9 cellular contexts compared by ENCODE assay signal in the genomic region with DNA sequence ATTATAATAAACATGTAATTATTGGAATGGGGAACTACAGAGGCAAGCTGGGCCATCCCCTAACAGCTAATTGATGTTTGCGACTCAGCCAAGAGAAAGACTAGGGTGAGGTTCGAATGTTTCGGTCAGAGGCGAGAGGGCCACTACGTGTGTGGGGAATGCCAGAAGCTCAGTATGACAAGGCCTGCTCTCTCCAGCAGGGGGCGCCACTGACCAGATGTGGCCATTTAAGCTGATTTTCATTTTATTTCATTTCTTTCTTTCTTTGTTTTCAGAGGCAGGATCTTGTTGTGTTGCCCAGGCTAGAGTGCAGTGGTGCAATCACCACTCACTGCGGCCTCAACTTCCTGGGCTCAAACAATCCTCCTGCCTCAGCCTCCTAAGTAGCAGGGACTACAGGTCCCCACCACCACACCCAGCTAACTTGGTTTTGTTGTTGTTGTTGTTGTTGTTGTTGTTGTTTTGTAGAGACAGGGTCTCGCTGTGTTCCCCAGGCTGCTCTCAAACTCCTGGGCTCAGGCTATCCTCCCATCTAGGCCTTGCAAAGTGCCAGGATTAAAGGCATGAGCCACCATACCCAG. TPM values are rescaled to one million over a fixed set of nuclear protein-coding genes. Genes with fewer than 3 reads are reported as not detected.
DNase-seq lines count a peak whose midpoint lies in the region; ATAC-seq and TF ChIP-seq lines count a peak whose summit lies in the region.
"Had no signal": no experiment of that assay in that cellular context is flagged by ENCODE, and none has a peak within 500 bp of the region (broad histone marks: within the 10 kb centered on the region; RNA-seq: fewer than 3 reads in every experiment).

No MANE protein-coding gene starts in this region.

- H2BK15ac ChIP-seq in neuronal stem cell (ENCODE audit: low read length) = no peak overlapping the region

- peak; percentile 48 for DNase-seq in NCI-H82 (lab: John Stamatoyannopoulos, UW)
- DNase-seq in NCI-H82 treated with DMSO at 0.1 percent for 48 hours (lab: John Stamatoyannopoulos, UW; ENCODE audit: unreplicated experiment) = no peak
- DNase-seq in epithelial cell of proximal tubule (ENCODE audit: low read depth) = no peak
- peak; percentile 16 to 30 (median 29) for DNase-seq in stimulated activated CD4-positive, alpha-beta T cell treated with anti-CD3 and anti-CD28 coated beads, TNF-alpha, amount 100 ng/mL, for 48 hours (ENCODE audit: low read depth in 3 of 3)
- DNase-seq in NCI-H1092 treated with DMSO at 0.1 percent for 48 hours (lab: John Stamatoyannopoulos, UW) = no peak
- no peak for DNase-seq in neuronal stem cell (ENCODE audit: low spot score)

- H2AFZ ChIP-seq in neuronal stem cell (ENCODE audit: low read length) = no peak overlapping the region

- no peaks in the 10 kb centered on the region for H3K27me3 ChIP-seq in neuronal stem cell (ENCODE audit: control insufficient read depth in 3 of 3, insufficient read depth in 3 of 3, low read depth in 1 of 3, low read length in 3 of 3)

- H3K9ac ChIP-seq in neuronal stem cell (ENCODE audit: low read depth, low read length, poor library complexity) = no peak overlapping the region

- no peak overlapping the region for H3K18ac ChIP-seq in neuronal stem cell (ENCODE audit: low read length)

- no peaks in the 10 kb centered on the region for H3K4me1 ChIP-seq in neuronal stem cell (ENCODE audit: control insufficient read depth in 2 of 2, insufficient read depth in 1 of 2, low read depth in 1 of 2, low read length in 2 of 2)

- H3K27ac ChIP-seq in VCaP (no peak overlapping the region), neuronal stem cell (replicated peaks; ENCODE audit: low read length) (no peak overlapping the region)

- no peaks in the 10 kb centered on the region for H3K9me3 ChIP-seq in neuronal stem cell (replicated peaks in 1 of 2; ENCODE audit: control insufficient read depth in 2 of 2, insufficient read depth in 1 of 2, low read depth in 1 of 2, low read length in 2 of 2)

- ATAC-seq in GM19023 (IDR thresholded peaks at IDR 0.05; ENCODE audit: unreplicated experiment) = no peak

- H3K36me3 ChIP-seq in neuronal stem cell (replicated peaks in 1 of 2; ENCODE audit: control insufficient read depth in 2 of 2, insufficient read depth in 2 of 2, low read length in 2 of 2) = no peaks in the 10 kb centered on the region

- H3K4ac ChIP-seq in neuronal stem cell (ENCODE audit: low read length) = no peak overlapping the region

- H2BK5ac ChIP-seq in neuronal stem cell (ENCODE audit: low read length) = no peak overlapping the region

- H3K14ac ChIP-seq in neuronal stem cell (ENCODE audit: low read length) = no peak overlapping the region

- H3K79me1 ChIP-seq in neuronal stem cell (ENCODE audit: low read depth, low read length) = no peaks in the 10 kb centered on the region

- H3K4me3 ChIP-seq in epithelial cell of proximal tubule (ENCODE audit: low read depth, low read length) (no peak overlapping the region), neuronal stem cell (ENCODE audit: low read length in 2 of 2) (no peak overlapping the region)

- no peak overlapping the region for H2BK12ac ChIP-seq in neuronal stem cell (ENCODE audit: low read length)

- H3K4me2 ChIP-seq in neuronal stem cell (ENCODE audit: insufficient read depth, low read length, poor library complexity, severe bottlenecking) = no peak overlapping the region

- H2BK120ac ChIP-seq in neuronal stem cell (ENCODE audit: low read depth, low read length) = no peak overlapping the region

- no peak overlapping the region for H2AK5ac ChIP-seq in neuronal stem cell (ENCODE audit: low read depth, low read length)

- H3K23ac ChIP-seq in neuronal stem cell (ENCODE audit: low read depth, low read length, poor library complexity) = no peak overlapping the region

- H4K91ac ChIP-seq in neuronal stem cell (ENCODE audit: low read depth, low read length, poor library complexity) = no peak overlapping the region

- WGBS in neuronal stem cell (ENCODE audit: extremely low coverage in 2 of 2, insufficient read length in 2 of 2, insufficient replicate concordance in 1 of 2), 2 donors = no CpG with 5 or more reads among the region's 8 CpGs

- TF ChIP-seq CTCF in VCaP (conservative IDR thresholded peaks at IDR 0.05) (peak; percentile 62), epithelial cell of proximal tubule (conservative IDR thresholded peaks at IDR 0.05; ENCODE audit: low read depth, low read length) (peak; percentile 70)

- no peak overlapping the region for H4K8ac ChIP-seq in neuronal stem cell (ENCODE audit: low read depth, low read length)

RNA-seq across cellular contexts. Expression of a gene that starts 38.1 kb away (rescaled TPM):
- total RNA-seq in epithelial cell of proximal tubule = 0.65 and 2.4 TPM in 2 replicates
- 6.8 TPM for polyA plus RNA-seq in neuronal stem cell (2013, experiment 1 of 2)
- polyA plus RNA-seq in neuronal stem cell (2013, experiment 2 of 2) = 7.0 TPM
- total RNA-seq: activated CD8-positive, alpha-beta memory T cell treated with anti-CD3 and anti-CD28 coated beads for 36 hours had no signal

RNA-seq across cellular contexts. Expression of a gene that starts 46.6 kb away (rescaled TPM):
- total RNA-seq in epithelial cell of proximal tubule = 18.2 and 18.3 TPM in 2 replicates
- polyA plus RNA-seq in neuronal stem cell (2013, experiment 1 of 2) = 11.5 TPM
- polyA plus RNA-seq in neuronal stem cell (2013, experiment 2 of 2) = 11.9 TPM

Comparison
In these comparisons a context has a peak if more than half of its experiments do, and no peak if none do; other contexts are left out.
1. DNase-seq: peak in NCI-H82 (single experiment) and stimulated activated CD4-positive, alpha-beta T cell treated with anti-CD3 and anti-CD28 coated beads, TNF-alpha, amount 100 ng/mL, for 48 hours (3 of 3); none in NCI-H82 treated with DMSO at 0.1 percent for 48 hours (single experiment), epithelial cell of proximal tubule (single experiment), NCI-H1092 treated with DMSO at 0.1 percent for 48 hours (single experiment) and neuronal stem cell (single experiment).